1 cellular context compared by ENCODE assay signal in the genomic region with DNA sequence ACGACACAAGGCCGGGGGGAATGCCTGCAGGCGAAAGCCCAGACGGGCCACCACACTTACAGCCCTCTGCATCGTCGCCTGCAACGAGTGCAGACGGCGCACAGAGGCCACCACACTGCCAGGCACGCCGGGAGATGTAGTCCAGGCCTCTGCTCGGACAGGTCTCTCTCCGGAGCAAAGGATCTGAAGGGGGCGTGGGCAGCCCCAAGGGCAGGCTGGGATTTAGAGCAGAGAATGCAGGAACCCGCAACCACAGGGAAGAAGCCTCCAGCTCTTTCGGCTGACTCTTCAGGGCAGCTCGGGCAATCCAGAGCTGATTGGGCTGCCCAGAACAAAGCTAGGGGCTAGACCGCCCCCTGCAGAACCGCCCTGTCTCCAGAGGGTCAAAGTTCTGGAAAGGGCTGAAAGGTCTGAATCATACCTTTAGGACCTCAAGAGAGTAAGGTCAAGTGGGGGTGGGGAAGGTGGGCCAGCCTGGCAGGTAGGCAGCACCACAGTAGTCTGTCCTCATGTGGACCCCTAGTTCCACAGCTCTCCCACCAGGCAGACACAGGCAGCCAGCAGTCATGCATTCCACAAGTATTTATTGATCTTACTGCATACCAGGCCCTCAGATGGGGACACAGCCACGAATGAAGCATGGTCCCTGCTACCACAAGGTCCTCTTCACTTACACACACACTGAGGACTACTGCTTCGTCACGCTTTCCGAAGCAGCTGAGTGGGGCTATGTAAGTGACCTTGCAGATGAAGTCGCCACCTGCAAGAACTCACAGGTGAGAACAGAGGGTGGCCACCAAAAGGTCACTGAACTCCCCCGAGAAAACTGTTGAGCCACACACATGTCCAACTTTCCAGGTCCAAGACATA.
TF ChIP-seq lines count a peak whose summit lies in the region.

Gene AMT, minus strand, starts transcription at position 95 of the 870 bp plus-strand sequence. Its CDS starts 23 bp downstream, at position 72.

TF ChIP-seq in HepG2, 621 proteins besides CTCF, POLR2A, EP300 and RAD21 (continued from another document and continues in another):
- TF ChIP-seq HMGXB3 (CRISPR knock-in tag; IDR thresholded peaks at IDR 0.05; ENCODE audit: borderline replicate concordance) (no peak), ETS1 (CRISPR knock-in tag; IDR thresholded peaks at IDR 0.05) (no peak), ZNF230 (CRISPR knock-in tag; IDR thresholded peaks at IDR 0.05) (0 out of 2 replicates have a peak, but pooled peaks have one; percentile 22), ZNF260 (CRISPR knock-in tag; IDR thresholded peaks at IDR 0.05; ENCODE audit: borderline replicate concordance, low read depth) (no peak), ZFAT (CRISPR knock-in tag; conservative IDR thresholded peaks at IDR 0.05) (no peak), NFIC (IDR thresholded peaks at IDR 0.05; ENCODE audit: low read length) (no peak), RBM22 (optimal IDR thresholded peaks at IDR 0.05; ENCODE audit: low read length) (no peak), JARID2 (CRISPR knock-in tag; IDR thresholded peaks at IDR 0.05; ENCODE audit: insufficient replicate concordance) (no peak), ZNF614 (CRISPR knock-in tag; IDR thresholded peaks at IDR 0.05; ENCODE audit: borderline replicate concordance) (no peak), CENPX (CRISPR knock-in tag; IDR thresholded peaks at IDR 0.05) (no peak), ZNF263 (CRISPR knock-in tag; IDR thresholded peaks at IDR 0.05) (no peak), ZNF839 (CRISPR knock-in tag; IDR thresholded peaks at IDR 0.05; ENCODE audit: borderline replicate concordance) (no peak), CCDC6 (CRISPR knock-in tag; IDR thresholded peaks at IDR 0.05) (no peak), HNRNPUL1 (IDR thresholded peaks at IDR 0.05; ENCODE audit: low read depth, low read length) (no peak), ZNF546 (CRISPR knock-in tag; conservative IDR thresholded peaks at IDR 0.05) (peak; percentile 83; the same call in 1 of the 2 replicates), ZNF17 (CRISPR knock-in tag; IDR thresholded peaks at IDR 0.05) (no peak), NPAS2 (CRISPR knock-in tag; IDR thresholded peaks at IDR 0.05; ENCODE audit: borderline replicate concordance) (no peak), ZNF563 (CRISPR knock-in tag; IDR thresholded peaks at IDR 0.05) (no peak), ZBTB7A (CRISPR knock-in tag; IDR thresholded peaks at IDR 0.05) (peak; percentile 60), MIXL1 (CRISPR knock-in tag; IDR thresholded peaks at IDR 0.05) (no peak), PTBP1 (IDR thresholded peaks at IDR 0.05; ENCODE audit: low read depth, low read length, poor library complexity, severe bottlenecking) (no peak), ZKSCAN8 (CRISPR knock-in tag; IDR thresholded peaks at IDR 0.05; ENCODE audit: borderline replicate concordance) (no peak), HNRNPK (IDR thresholded peaks at IDR 0.05; ENCODE audit: low read depth, low read length, poor library complexity, severe bottlenecking) (no peak), HDAC6 (IDR thresholded peaks at IDR 0.05; ENCODE audit: low read depth, low read length) (no peak), AFF4 (CRISPR knock-in tag; IDR thresholded peaks at IDR 0.05) (no peak), ZNF709 (CRISPR knock-in tag; IDR thresholded peaks at IDR 0.05) (0 out of 2 replicates have a peak, but pooled peaks have one; percentile 59), ZNF207 (IDR thresholded peaks at IDR 0.05; ENCODE audit: borderline replicate concordance) (no peak), BHLHE40 (IDR thresholded peaks at IDR 0.05; ENCODE audit: low read length) (peak; percentile 35; the same call in 1 of the 2 replicates), ETV6 (CRISPR knock-in tag; conservative IDR thresholded peaks at IDR 0.05) (no peak), IKZF4 (CRISPR knock-in tag; IDR thresholded peaks at IDR 0.05; ENCODE audit: borderline replicate concordance, low read depth, not compliant biosample characterization) (no peak), DMAP1 (CRISPR knock-in tag; IDR thresholded peaks at IDR 0.05) (peak; percentile 64), PHF20 (CRISPR knock-in tag; IDR thresholded peaks at IDR 0.05) (no peak; the same call in 1 of the 2 replicates), ZNF746 (CRISPR knock-in tag; IDR thresholded peaks at IDR 0.05) (no peak), SNAI1 (CRISPR knock-in tag; IDR thresholded peaks at IDR 0.05; ENCODE audit: borderline replicate concordance) (no peak), ZNF549 (CRISPR knock-in tag; IDR thresholded peaks at IDR 0.05) (no peak), ZNF44 (CRISPR knock-in tag; IDR thresholded peaks at IDR 0.05) (no peak)
- TF ChIP-seq, protein P1, sequence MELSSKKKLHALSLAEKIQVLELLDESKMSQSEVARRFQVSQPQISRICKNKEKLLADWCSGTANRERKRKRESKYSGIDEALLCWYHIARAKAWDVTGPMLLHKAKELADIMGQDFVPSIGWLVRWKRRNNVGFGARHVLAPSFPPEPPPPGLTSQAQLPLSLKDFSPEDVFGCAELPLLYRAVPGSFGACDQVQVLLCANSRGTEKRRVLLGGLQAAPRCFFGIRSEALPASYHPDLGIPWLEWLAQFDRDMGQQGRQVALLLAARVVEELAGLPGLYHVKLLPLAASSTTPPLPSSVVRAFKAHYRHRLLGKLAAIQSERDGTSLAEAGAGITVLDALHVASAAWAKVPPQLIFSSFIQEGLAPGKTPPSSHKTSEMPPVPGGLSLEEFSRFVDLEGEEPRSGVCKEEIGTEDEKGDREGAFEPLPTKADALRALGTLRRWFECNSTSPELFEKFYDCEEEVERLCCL (CRISPR knock-in tag; IDR thresholded peaks at IDR 0.05; ENCODE audit: borderline replicate concordance) = no peak
- TF ChIP-seq, protein P2, sequence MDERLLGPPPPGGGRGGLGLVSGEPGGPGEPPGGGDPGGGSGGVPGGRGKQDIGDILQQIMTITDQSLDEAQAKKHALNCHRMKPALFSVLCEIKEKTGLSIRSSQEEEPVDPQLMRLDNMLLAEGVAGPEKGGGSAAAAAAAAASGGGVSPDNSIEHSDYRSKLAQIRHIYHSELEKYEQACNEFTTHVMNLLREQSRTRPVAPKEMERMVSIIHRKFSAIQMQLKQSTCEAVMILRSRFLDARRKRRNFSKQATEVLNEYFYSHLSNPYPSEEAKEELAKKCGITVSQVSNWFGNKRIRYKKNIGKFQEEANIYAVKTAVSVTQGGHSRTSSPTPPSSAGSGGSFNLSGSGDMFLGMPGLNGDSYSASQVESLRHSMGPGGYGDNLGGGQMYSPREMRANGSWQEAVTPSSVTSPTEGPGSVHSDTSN (CRISPR knock-in tag; IDR thresholded peaks at IDR 0.05) = no peak
- TF ChIP-seq, protein P3, sequence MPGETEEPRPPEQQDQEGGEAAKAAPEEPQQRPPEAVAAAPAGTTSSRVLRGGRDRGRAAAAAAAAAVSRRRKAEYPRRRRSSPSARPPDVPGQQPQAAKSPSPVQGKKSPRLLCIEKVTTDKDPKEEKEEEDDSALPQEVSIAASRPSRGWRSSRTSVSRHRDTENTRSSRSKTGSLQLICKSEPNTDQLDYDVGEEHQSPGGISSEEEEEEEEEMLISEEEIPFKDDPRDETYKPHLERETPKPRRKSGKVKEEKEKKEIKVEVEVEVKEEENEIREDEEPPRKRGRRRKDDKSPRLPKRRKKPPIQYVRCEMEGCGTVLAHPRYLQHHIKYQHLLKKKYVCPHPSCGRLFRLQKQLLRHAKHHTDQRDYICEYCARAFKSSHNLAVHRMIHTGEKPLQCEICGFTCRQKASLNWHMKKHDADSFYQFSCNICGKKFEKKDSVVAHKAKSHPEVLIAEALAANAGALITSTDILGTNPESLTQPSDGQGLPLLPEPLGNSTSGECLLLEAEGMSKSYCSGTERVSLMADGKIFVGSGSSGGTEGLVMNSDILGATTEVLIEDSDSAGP (CRISPR knock-in tag; IDR thresholded peaks at IDR 0.05; ENCODE audit: borderline replicate concordance) = peak; percentile 78; the same call in 1 of the 2 replicates
- TF ChIP-seq, protein P4, sequence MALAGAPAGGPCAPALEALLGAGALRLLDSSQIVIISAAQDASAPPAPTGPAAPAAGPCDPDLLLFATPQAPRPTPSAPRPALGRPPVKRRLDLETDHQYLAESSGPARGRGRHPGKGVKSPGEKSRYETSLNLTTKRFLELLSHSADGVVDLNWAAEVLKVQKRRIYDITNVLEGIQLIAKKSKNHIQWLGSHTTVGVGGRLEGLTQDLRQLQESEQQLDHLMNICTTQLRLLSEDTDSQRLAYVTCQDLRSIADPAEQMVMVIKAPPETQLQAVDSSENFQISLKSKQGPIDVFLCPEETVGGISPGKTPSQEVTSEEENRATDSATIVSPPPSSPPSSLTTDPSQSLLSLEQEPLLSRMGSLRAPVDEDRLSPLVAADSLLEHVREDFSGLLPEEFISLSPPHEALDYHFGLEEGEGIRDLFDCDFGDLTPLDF (CRISPR knock-in tag; IDR thresholded peaks at IDR 0.05) = peak; percentile 73; the same call in 1 of the 2 replicates
- TF ChIP-seq, protein P5, sequence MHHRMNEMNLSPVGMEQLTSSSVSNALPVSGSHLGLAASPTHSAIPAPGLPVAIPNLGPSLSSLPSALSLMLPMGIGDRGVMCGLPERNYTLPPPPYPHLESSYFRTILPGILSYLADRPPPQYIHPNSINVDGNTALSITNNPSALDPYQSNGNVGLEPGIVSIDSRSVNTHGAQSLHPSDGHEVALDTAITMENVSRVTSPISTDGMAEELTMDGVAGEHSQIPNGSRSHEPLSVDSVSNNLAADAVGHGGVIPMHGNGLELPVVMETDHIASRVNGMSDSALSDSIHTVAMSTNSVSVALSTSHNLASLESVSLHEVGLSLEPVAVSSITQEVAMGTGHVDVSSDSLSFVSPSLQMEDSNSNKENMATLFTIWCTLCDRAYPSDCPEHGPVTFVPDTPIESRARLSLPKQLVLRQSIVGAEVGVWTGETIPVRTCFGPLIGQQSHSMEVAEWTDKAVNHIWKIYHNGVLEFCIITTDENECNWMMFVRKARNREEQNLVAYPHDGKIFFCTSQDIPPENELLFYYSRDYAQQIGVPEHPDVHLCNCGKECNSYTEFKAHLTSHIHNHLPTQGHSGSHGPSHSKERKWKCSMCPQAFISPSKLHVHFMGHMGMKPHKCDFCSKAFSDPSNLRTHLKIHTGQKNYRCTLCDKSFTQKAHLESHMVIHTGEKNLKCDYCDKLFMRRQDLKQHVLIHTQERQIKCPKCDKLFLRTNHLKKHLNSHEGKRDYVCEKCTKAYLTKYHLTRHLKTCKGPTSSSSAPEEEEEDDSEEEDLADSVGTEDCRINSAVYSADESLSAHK (CRISPR knock-in tag; IDR thresholded peaks at IDR 0.05; ENCODE audit: borderline replicate concordance) = no peak
